26 cellular contexts compared by ENCODE assay signal in genomic region chr1:17161926-17162800, GRCh38. TPM values are rescaled to one million over a fixed set of nuclear protein-coding genes. Genes with fewer than 3 reads are reported as not detected.
"Had no signal": no experiment of that assay in that cellular context is flagged by ENCODE, and none has a peak within 500 bp of the region (broad histone marks: within the 10 kb centered on the region; RNA-seq: fewer than 3 reads in every experiment).

No MANE protein-coding gene starts in this region.

- H3K27me3 ChIP-seq: right lobe of liver, testis, uterus had no signal

- ATAC-seq: heart right ventricle; left lobe of liver; naive thymus-derived CD8-positive, alpha-beta T cell; psoas muscle; right lobe of liver; stimulated activated memory B cell treated with anti-CD40 and anti-IgM and Interleukin-4, amounts not matched to agents 10 μg/mL and 1 μg/mL and 100 μg/mL, for 72 hours; stimulated activated naive CD8-positive, alpha-beta T cell treated with anti-CD3 and anti-CD28 coated beads, Interleukin-15, amount 100 ng/mL, for 72 hours had no signal

- H3K4me3 ChIP-seq: dorsolateral prefrontal cortex, heart right ventricle, mucosa of descending colon, psoas muscle, right lobe of liver, spleen, testis, transverse colon, uterus had no signal

- H3K9me3 ChIP-seq: mucosa of descending colon, psoas muscle, right lobe of liver, testis, transverse colon, uterus had no signal

- H3K36me3 ChIP-seq: heart right ventricle, right lobe of liver, spleen, transverse colon, uterus had no signal

- DNase-seq: cortex of kidney; dorsolateral prefrontal cortex; effector CD8-positive, alpha-beta T cell; heart right ventricle; hypothalamus; mammary epithelial cell; mucosa of descending colon; naive thymus-derived CD8-positive, alpha-beta T cell; psoas muscle; retina; right lobe of liver; spleen; stimulated activated CD4-positive, alpha-beta T cell treated with anti-CD3 and anti-CD28 coated beads, Interleukin-15, amount 100 ng/mL, for 24 hours; stimulated activated CD4-positive, alpha-beta T cell treated with anti-CD3 and anti-CD28 coated beads, Interleukin-1b, Interleukin-23, amount 100 ng/mL, for 48 hours; stimulated activated CD4-positive, alpha-beta T cell treated with anti-CD3 and anti-CD28 coated beads, Interleukin-4, amount 100 ng/mL, for 24 hours; stimulated activated naive CD8-positive, alpha-beta T cell treated with anti-CD3 and anti-CD28 coated beads, Interleukin-15, amount 100 ng/mL, for 72 hours; testis; transverse colon; uterus had no signal

- H3K4me1 ChIP-seq: heart right ventricle, right lobe of liver, spleen, testis, transverse colon, uterus had no signal

- H3K4me1 Mint-ChIP-seq: naive thymus-derived CD8-positive, alpha-beta T cell; neural crest cell; stimulated activated memory B cell treated with anti-CD40 and anti-IgM and Interleukin-4, amounts not matched to agents 10 μg/mL and 1 μg/mL and 100 μg/mL, for 72 hours; stimulated activated naive CD8-positive, alpha-beta T cell treated with anti-CD3 and anti-CD28 coated beads, Interleukin-15, amount 100 ng/mL, for 72 hours had no signal

- H3K4me3 Mint-ChIP-seq: naive thymus-derived CD8-positive, alpha-beta T cell; neural crest cell; stimulated activated memory B cell treated with anti-CD40 and anti-IgM and Interleukin-4, amounts not matched to agents 10 μg/mL and 1 μg/mL and 100 μg/mL, for 72 hours; stimulated activated naive CD8-positive, alpha-beta T cell treated with anti-CD3 and anti-CD28 coated beads, Interleukin-15, amount 100 ng/mL, for 72 hours had no signal

- H3K27ac ChIP-seq: dorsolateral prefrontal cortex, heart right ventricle, psoas muscle, right lobe of liver, spleen, testis, transverse colon, uterus had no signal

- H3K9me3 Mint-ChIP-seq: neural crest cell; stimulated activated naive CD8-positive, alpha-beta T cell treated with anti-CD3 and anti-CD28 coated beads, Interleukin-15, amount 100 ng/mL, for 72 hours had no signal

- H3K36me3 Mint-ChIP-seq: stimulated activated memory B cell treated with anti-CD40 and anti-IgM and Interleukin-4, amounts not matched to agents 10 μg/mL and 1 μg/mL and 100 μg/mL, for 72 hours had no signal

- H3K27ac Mint-ChIP-seq: naive thymus-derived CD8-positive, alpha-beta T cell had no signal

RNA-seq across cellular contexts. Expression of gene PADI1, which starts 42.8 kb away (rescaled TPM):
- total RNA-seq: frontal cortex; heart right ventricle; left lobe of liver; naive thymus-derived CD8-positive, alpha-beta T cell; neural crest cell; omental fat pad; psoas muscle; skeletal muscle tissue; subcutaneous adipose tissue had no signal
- polyA plus RNA-seq: naive thymus-derived CD8-positive, alpha-beta T cell; psoas muscle had no signal

RNA-seq across cellular contexts. Expression of gene PADI2, which starts 42.9 kb away (rescaled TPM):
- total RNA-seq: naive thymus-derived CD8-positive, alpha-beta T cell had no signal
